17 cellular contexts compared by ENCODE assay signal in the genomic region with DNA sequence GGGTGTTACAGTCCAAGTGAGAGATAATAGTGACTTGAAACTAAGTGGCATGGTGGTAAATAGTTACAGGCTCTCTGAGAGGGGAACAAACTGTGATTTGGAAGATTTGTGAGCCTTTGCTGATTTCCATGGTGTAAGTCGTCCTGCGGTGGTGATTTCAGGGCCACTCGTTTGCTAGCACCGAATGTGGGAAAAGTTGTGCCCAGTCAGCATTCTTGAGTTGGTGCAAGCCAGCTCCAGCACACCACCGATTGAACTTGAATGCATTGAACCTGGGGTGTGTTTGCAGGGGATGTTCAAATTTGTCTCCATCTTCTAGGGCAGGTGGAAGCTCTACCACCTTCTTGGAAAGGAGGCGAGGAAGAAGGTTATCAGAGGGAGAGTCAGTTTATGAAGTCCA. TPM values are rescaled to one million over a fixed set of nuclear protein-coding genes. Genes with fewer than 3 reads are reported as not detected.
DNase-seq lines count a peak whose midpoint lies in the region; ATAC-seq, FAIRE-seq and TF ChIP-seq lines count a peak whose summit lies in the region.
"Had no signal": no experiment of that assay in that cellular context is flagged by ENCODE, and none has a peak within 500 bp of the region (broad histone marks: within the 10 kb centered on the region; RNA-seq: fewer than 3 reads in every experiment).

No MANE protein-coding gene starts in this region.

- peaks cover 17% of the 10 kb centered on the region for H3K36me3 Mint-ChIP-seq in activated T-helper 17 cell treated with anti-CD3 and anti-CD28 coated beads, Interleukin-2, amount 50 U/mL, for 72 hours (ENCODE audit: low read depth)
- H3K36me3 Mint-ChIP-seq: activated naive CD8-positive, alpha-beta T cell treated with anti-CD3 and anti-CD28 coated beads for 36 hours had no signal

- TF ChIP-seq POLR2A in adrenal gland (IDR thresholded peaks at IDR 0.05) (no peak), thyroid gland (IDR thresholded peaks at IDR 0.05) (no peak)

- intact Hi-C loops in adrenal gland (cut with DNase I), result no loop called here
- intact Hi-C loops in thyroid gland (cut with DNase I), result no loop called here

- no peaks in the 10 kb centered on the region for H3K27me3 ChIP-seq in adrenal gland
- H3K27me3 ChIP-seq in keratinocyte (ENCODE audit: control insufficient read depth, extremely low read depth, insufficient read depth, low read length), result no peaks in the 10 kb centered on the region
- no peaks in the 10 kb centered on the region for H3K27me3 ChIP-seq in thyroid gland
- H3K27me3 ChIP-seq: ovary had no signal

- H3K9me3 Mint-ChIP-seq in activated T-helper 17 cell treated with anti-CD3 and anti-CD28 coated beads, Interleukin-2, amount 50 U/mL, for 72 hours, result no peaks in the 10 kb centered on the region
- H3K9me3 Mint-ChIP-seq: activated naive CD8-positive, alpha-beta T cell treated with anti-CD3 and anti-CD28 coated beads for 36 hours had no signal

- no peak overlapping the region for H2AFZ ChIP-seq in keratinocyte (ENCODE audit: control insufficient read depth, low read length)

- dilution Hi-C loops in keratinocyte (cut with MboI; ENCODE audit: extremely low pct_ligation_motif_present, low sequenced_read_pairs), result no loop called here

- H3K4me1 ChIP-seq in adrenal gland (replicated peaks in 1 of 2), result peaks cover 10 to 39% of the 10 kb centered on the region in 2 donors
- peaks cover 81% of the 10 kb centered on the region for H3K4me1 ChIP-seq in keratinocyte (ENCODE audit: control insufficient read depth, extremely low read depth, insufficient read depth, low read length)
- H3K4me1 ChIP-seq in thyroid gland, result peaks cover 58 to 75% of the 10 kb centered on the region in 2 donors

- H3K4me1 Mint-ChIP-seq in activated T-helper 17 cell treated with anti-CD3 and anti-CD28 coated beads, Interleukin-2, amount 50 U/mL, for 72 hours, result peaks cover 24% of the 10 kb centered on the region

- H3K79me2 ChIP-seq in keratinocyte (ENCODE audit: control insufficient read depth, insufficient read depth, low read length), result peaks cover 74% of the 10 kb centered on the region

- no peaks in the 10 kb centered on the region for H3K9me1 ChIP-seq in keratinocyte (ENCODE audit: control insufficient read depth, extremely low read depth, insufficient read depth, low read length)

- no peak for TF ChIP-seq CTCF in adrenal gland (IDR thresholded peaks at IDR 0.05)
- no peak for TF ChIP-seq CTCF in keratinocyte (optimal IDR thresholded peaks at IDR 0.05 in 1 of 3, IDR thresholded peaks at IDR 0.05 in 1 of 3, conservative IDR thresholded peaks at IDR 0.05 in 1 of 3; ENCODE audit: extremely low read depth in 1 of 3, insufficient read depth in 2 of 3, low read length in 3 of 3)
- no peak for TF ChIP-seq CTCF in thyroid gland (IDR thresholded peaks at IDR 0.05)

- peak overlapping the region; percentile 50 for H3K4me2 ChIP-seq in keratinocyte (ENCODE audit: control insufficient read depth, extremely low read depth, insufficient read depth, low read depth, low read length)

- H3K27ac Mint-ChIP-seq in activated T-helper 17 cell treated with anti-CD3 and anti-CD28 coated beads, Interleukin-2, amount 50 U/mL, for 72 hours, result no peak overlapping the region
- H3K27ac Mint-ChIP-seq: activated CD8-positive, alpha-beta memory T cell treated with anti-CD3 and anti-CD28 coated beads, Interleukin-2, amount 10 ng/mL, durations not matched to agents 7 days and 5 days; activated naive CD8-positive, alpha-beta T cell treated with anti-CD3 and anti-CD28 coated beads for 36 hours had no signal

- no peaks in the 10 kb centered on the region for H4K20me1 ChIP-seq in keratinocyte (ENCODE audit: control insufficient read depth, extremely low read depth, insufficient read depth, low read length)

- no peak for FAIRE-seq in keratinocyte (lab: Jason Lieb, UNC)
- FAIRE-seq: TTC549 had no signal

- H3K4me3 ChIP-seq in adrenal gland, result no peak overlapping the region
- H3K4me3 ChIP-seq in keratinocyte (ENCODE audit: control insufficient read depth in 2 of 3, extremely low read depth in 1 of 3, insufficient read depth in 2 of 3, low read depth in 1 of 3, low read length in 3 of 3), result no peak overlapping the region
- no peak overlapping the region for H3K4me3 ChIP-seq in thyroid gland (replicated peaks in 1 of 3)
- H3K4me3 ChIP-seq: ovary had no signal

- peaks cover 13% of the 10 kb centered on the region; the same call in 1 of the 2 replicates for H3K36me3 ChIP-seq in KOPT-K1 (ENCODE audit: insufficient read depth, low read length)
- peaks cover 0 to 10% of the 10 kb centered on the region in 2 donors for H3K36me3 ChIP-seq in adrenal gland (replicated peaks in 1 of 2)
- H3K36me3 ChIP-seq in keratinocyte (ENCODE audit: control insufficient read depth in 2 of 2, extremely low read depth in 1 of 2, insufficient read depth in 2 of 2, low read length in 2 of 2), result peaks cover 13 to 19% of the 10 kb centered on the region in 2 experiments
- H3K36me3 ChIP-seq in thyroid gland, result no peaks in the 10 kb centered on the region
- H3K36me3 ChIP-seq: ovary had no signal

- WGBS in adrenal gland, 4 donors, result 70 to 76% (median 74%) methylated on average over 6 of the region's 6 CpGs
- WGBS in thyroid gland, 2 donors, result 58 to 70% methylated on average over 6 of the region's 6 CpGs

- no peak for ATAC-seq in activated T-helper 17 cell treated with anti-CD3 and anti-CD28 coated beads, Interleukin-2, amount 50 U/mL, for 72 hours (replicated peaks)
- ATAC-seq: activated CD8-positive, alpha-beta memory T cell treated with anti-CD3 and anti-CD28 coated beads, Interleukin-2, amount 10 ng/mL, durations not matched to agents 7 days and 5 days had no signal

- DNase-seq in adrenal gland, result no peak
- DNase-seq in keratinocyte (ENCODE audit: low read depth, low spot score), result no peak
- DNase-seq in thyroid gland, result no peak
- DNase-seq in activated CD4-positive, alpha-beta T cell treated with anti-CD3 and anti-CD28 coated beads for 48 hours, result no peak
- no peak for DNase-seq in NCI-H2227 treated with DMSO at 0.1 percent for 48 hours (lab: John Stamatoyannopoulos, UW)
- DNase-seq: activated CD8-positive, alpha-beta memory T cell treated with anti-CD3 and anti-CD28 coated beads, Interleukin-2, amount 10 ng/mL, durations not matched to agents 7 days and 5 days; activated naive CD8-positive, alpha-beta T cell treated with anti-CD3 and anti-CD28 coated beads for 36 hours; COR-L47; cortex of kidney; GF-D8; mesendoderm; NCI-H187 treated with DMSO at 0.1 percent for 48 hours; NCI-H748 treated with DMSO at 0.1 percent for 48 hours; ovary had no signal

- H3K9ac ChIP-seq in keratinocyte (ENCODE audit: control insufficient read depth, extremely low read depth, insufficient read depth, low read length), result peak overlapping the region; percentile 52

- peak overlapping the region; percentile 38 for H3K27ac ChIP-seq in KOPT-K1 (ENCODE audit: low read depth, low read length, poor library complexity, severe bottlenecking)
- peak overlapping the region in 3 of 5 donors; percentile 3 to 53 (median 17) for H3K27ac ChIP-seq in adrenal gland
- peak overlapping the region; percentile 87 for H3K27ac ChIP-seq in keratinocyte (ENCODE audit: control insufficient read depth, insufficient read depth, low read length)
- H3K27ac ChIP-seq in thyroid gland, result peak overlapping the region; percentile 43 to 73 (median 72)

- H3K9me3 ChIP-seq in KOPT-K1 (ENCODE audit: insufficient read depth, low read length, poor library complexity, severe bottlenecking) (no peaks in the 10 kb centered on the region), adrenal gland (replicated peaks in 1 of 3) (no peaks in the 10 kb centered on the region), keratinocyte (ENCODE audit: control insufficient read depth, low read depth, low read length) (no peaks in the 10 kb centered on the region), thyroid gland (no peaks in the 10 kb centered on the region)
- H3K9me3 ChIP-seq: ovary had no signal

- H3K4me3 Mint-ChIP-seq in activated T-helper 17 cell treated with anti-CD3 and anti-CD28 coated beads, Interleukin-2, amount 50 U/mL, for 72 hours, result no peak overlapping the region
- H3K4me3 Mint-ChIP-seq: activated CD8-positive, alpha-beta memory T cell treated with anti-CD3 and anti-CD28 coated beads, Interleukin-2, amount 10 ng/mL, durations not matched to agents 7 days and 5 days; activated naive CD8-positive, alpha-beta T cell treated with anti-CD3 and anti-CD28 coated beads for 36 hours had no signal

- no peaks in the 10 kb centered on the region for H3K27me3 Mint-ChIP-seq in activated T-helper 17 cell treated with anti-CD3 and anti-CD28 coated beads, Interleukin-2, amount 50 U/mL, for 72 hours
- H3K27me3 Mint-ChIP-seq: activated CD8-positive, alpha-beta memory T cell treated with anti-CD3 and anti-CD28 coated beads, Interleukin-2, amount 10 ng/mL, durations not matched to agents 7 days and 5 days; activated naive CD8-positive, alpha-beta T cell treated with anti-CD3 and anti-CD28 coated beads for 36 hours had no signal

RNA-seq across cellular contexts. Expression of gene MAPKBP1, which starts 21.7 kb away (rescaled TPM):
- 10 to 100 TPM; 10.1 to 48.2 (median 26.3) TPM for total RNA-seq in adrenal gland
- 10 to 100 TPM; 12.0 to 60.7 (median 13.0) TPM for polyA plus RNA-seq in adrenal gland
- 11.3 to 22.2 TPM (median 18.3 TPM) in 3 replicates for polyA plus RNA-seq in keratinocyte
- 9.8 TPM for polyA plus RNA-seq in keratinocyte (2011; ENCODE audit: low read depth)
- 7.7 and 34.7 TPM in 2 replicates for polyA plus RNA-seq in keratinocyte (2011; cell fraction: cytosol; rRNA removed)
- polyA plus RNA-seq in keratinocyte (2011; cell fraction: nucleus; rRNA removed), result 72.2 and 89.6 TPM in 2 replicates
- 20.7 and 24.2 TPM in 2 replicates for polyA plus RNA-seq in keratinocyte (2012; ENCODE audit: low replicate concordance)
- polyA minus RNA-seq in keratinocyte, result 61.9 to 98.7 TPM (median 65.0 TPM) in 3 replicates
- polyA minus RNA-seq in keratinocyte (2011; cell fraction: cytosol; rRNA and poly(A)+ RNA removed), result 18.2 TPM
- 61.8 and 96.3 TPM in 2 replicates for polyA minus RNA-seq in keratinocyte (2011; cell fraction: nucleus; rRNA and poly(A)+ RNA removed)
- total RNA-seq in thyroid gland, result 10 to 100 TPM; 25.4 to 40.5 (median 33.6) TPM
- 10 to 100 TPM; 33.7 to 45.5 TPM for total RNA-seq in activated T-helper 17 cell treated with anti-CD3 and anti-CD28 coated beads, Interleukin-2, amount 50 U/mL, for 72 hours

RNA-seq across cellular contexts. Expression of gene JMJD7, which starts 31.9 kb away (rescaled TPM):
- total RNA-seq in adrenal gland (10 to 100 TPM in 6 of 8 donors, 1 to 10 TPM in 2; 6.8 to 20.6 (median 13.2) TPM), thyroid gland (10 to 100 TPM; 18.8 to 36.6 (median 28.3) TPM)
- polyA plus RNA-seq in adrenal gland (10 to 100 TPM in 2 of 3 donors, 1 to 10 TPM in 1; 4.2 to 18.1 (median 13.8) TPM), keratinocyte (7.8 to 8.2 TPM (median 7.8 TPM) in 3 replicates)
- polyA plus RNA-seq in keratinocyte (2011; ENCODE audit: low read depth), result 7.2 TPM
- polyA plus RNA-seq in keratinocyte (2011; cell fraction: cytosol; rRNA removed), result 3.0 and 5.2 TPM in 2 replicates
- 2.9 and 5.3 TPM in 2 replicates for polyA plus RNA-seq in keratinocyte (2011; cell fraction: nucleus; rRNA removed)
- polyA plus RNA-seq in keratinocyte (2012; ENCODE audit: low replicate concordance), result 9.4 and 11.9 TPM in 2 replicates
- polyA minus RNA-seq in keratinocyte, result 2.1 to 5.8 TPM (median 3.3 TPM) in 3 replicates
- 5.2 TPM for polyA minus RNA-seq in keratinocyte (2011; cell fraction: cytosol; rRNA and poly(A)+ RNA removed)
- 1.8 TPM in 1 of 2 replicates, not detected in the other for polyA minus RNA-seq in keratinocyte (2011; cell fraction: nucleus; rRNA and poly(A)+ RNA removed)
- total RNA-seq in activated T-helper 17 cell treated with anti-CD3 and anti-CD28 coated beads, Interleukin-2, amount 50 U/mL, for 72 hours, result 10 to 100 TPM; 12.0 to 16.6 TPM

RNA-seq across cellular contexts. Expression of gene PLA2G4B, which starts 42.7 kb away (rescaled TPM):
- total RNA-seq in adrenal gland, result 1 to 10 TPM in 5 of 8 donors, under 1 TPM in 3; 0.35 to 6.9 (median 3.3) TPM
- 10 to 100 TPM in 2 of 3 donors, 1 to 10 TPM in 1; 4.8 to 26.4 (median 23.7) TPM for polyA plus RNA-seq in adrenal gland
- 3.9 to 9.8 TPM (median 8.6 TPM) in 3 replicates for polyA plus RNA-seq in keratinocyte
- polyA plus RNA-seq in keratinocyte (2011; ENCODE audit: low read depth), result 16.9 TPM
- polyA plus RNA-seq in keratinocyte (2011; cell fraction: cytosol; rRNA removed), result 1.2 and 1.3 TPM in 2 replicates
- polyA plus RNA-seq in keratinocyte (2011; cell fraction: nucleus; rRNA removed), result 14.1 TPM in 2 replicates
- polyA plus RNA-seq in keratinocyte (2012; ENCODE audit: low replicate concordance), result 1.9 and 50.8 TPM in 2 replicates
- 0.92 to 6.6 TPM (median 6.6 TPM) in 3 replicates for polyA minus RNA-seq in keratinocyte
- 2.1 TPM for polyA minus RNA-seq in keratinocyte (2011; cell fraction: cytosol; rRNA and poly(A)+ RNA removed)
- polyA minus RNA-seq in keratinocyte (2011; cell fraction: nucleus; rRNA and poly(A)+ RNA removed), result 7.7 and 8.4 TPM in 2 replicates
- 10 to 100 TPM in 1 of 4 donors, 1 to 10 TPM in 3; 6.2 to 13.0 (median 8.6) TPM for total RNA-seq in thyroid gland
- total RNA-seq in activated T-helper 17 cell treated with anti-CD3 and anti-CD28 coated beads, Interleukin-2, amount 50 U/mL, for 72 hours, result 1 to 10 TPM; 2.7 to 8.3 TPM

Comparison
In these comparisons a context has a peak if more than half of its experiments do, and no peak if none do; other contexts are left out.
1. H3K27ac ChIP-seq: peak in every context shown above with its lines; median percentile 87 in keratinocyte; 72 in thyroid gland; 38 in KOPT-K1; 17 in adrenal gland.